Comparison of ENCODE assay signal across 8 cellular contexts in genomic region chr13:51125495-51126226, GRCh38. TPM values are rescaled to one million over a fixed set of nuclear protein-coding genes. Genes with fewer than 3 reads are reported as not detected.
DNase-seq lines count a peak whose midpoint lies in the region; ATAC-seq and TF ChIP-seq lines count a peak whose summit lies in the region.

No MANE protein-coding gene starts in this region.

- H3K36me3 Mint-ChIP-seq in activated CD8-positive, alpha-beta T cell treated with anti-CD3 and anti-CD28 coated beads, Interleukin-2, amount 10 ng/mL, durations not matched to agents 7 days and 5 days (ENCODE audit: low read depth): no peaks in the 10 kb centered on the region

- no peak overlapping the region for H3K9ac ChIP-seq in parathyroid adenoma

- H3K79me2 ChIP-seq in parathyroid adenoma: no peaks in the 10 kb centered on the region

- H3K27me3 ChIP-seq in foreskin keratinocyte (peaks cover 11% of the 10 kb centered on the region), parathyroid adenoma (ENCODE audit: control insufficient read depth, insufficient read depth, low read length) (no peaks in the 10 kb centered on the region)

- H3K27ac ChIP-seq in foreskin keratinocyte (no peak overlapping the region), parathyroid adenoma (no peak overlapping the region)

- ATAC-seq in GM19438 (IDR thresholded peaks at IDR 0.05; ENCODE audit: low read depth, unreplicated experiment) (peak; percentile 79), HG03521 (IDR thresholded peaks at IDR 0.05; ENCODE audit: unreplicated experiment) (peak; percentile 85), foreskin keratinocyte (peak; percentile 88)
- ATAC-seq in activated CD8-positive, alpha-beta T cell treated with anti-CD3 and anti-CD28 coated beads, Interleukin-2, amount 10 ng/mL, durations not matched to agents 7 days and 5 days: peak; percentile 82

- no peak overlapping the region for H2AFZ ChIP-seq in parathyroid adenoma

- H3K9me3 ChIP-seq in parathyroid adenoma (ENCODE audit: control insufficient read depth, low read length): no peaks in the 10 kb centered on the region

- peaks cover 11% of the 10 kb centered on the region for H3K4me1 Mint-ChIP-seq in activated CD8-positive, alpha-beta T cell treated with anti-CD3 and anti-CD28 coated beads, Interleukin-2, amount 10 ng/mL, durations not matched to agents 7 days and 5 days (ENCODE audit: low read depth)

- H3K4me3 Mint-ChIP-seq in activated CD8-positive, alpha-beta T cell treated with anti-CD3 and anti-CD28 coated beads, Interleukin-2, amount 10 ng/mL, durations not matched to agents 7 days and 5 days: no peak overlapping the region

- no peaks in the 10 kb centered on the region for H3K36me3 ChIP-seq in parathyroid adenoma (ENCODE audit: control insufficient read depth, insufficient read depth, low read length)

- H3K4me3 ChIP-seq in parathyroid adenoma (ENCODE audit: low read depth, low read length): no peak overlapping the region

- H3K4me1 ChIP-seq in foreskin keratinocyte: no peaks in the 10 kb centered on the region
- H3K4me1 ChIP-seq in parathyroid adenoma: no peaks in the 10 kb centered on the region

- H3K27ac Mint-ChIP-seq in activated CD8-positive, alpha-beta T cell treated with anti-CD3 and anti-CD28 coated beads, Interleukin-2, amount 10 ng/mL, durations not matched to agents 7 days and 5 days: no peak overlapping the region

- no peak overlapping the region for H3K4me2 ChIP-seq in parathyroid adenoma (ENCODE audit: low read length)

- H3K9me3 Mint-ChIP-seq in activated CD8-positive, alpha-beta T cell treated with anti-CD3 and anti-CD28 coated beads, Interleukin-2, amount 10 ng/mL, durations not matched to agents 7 days and 5 days (ENCODE audit: insufficient read depth): peaks cover 5% of the 10 kb centered on the region

- DNase-seq in DMS 273 (lab: John Stamatoyannopoulos, UW; ENCODE audit: unreplicated experiment): peak; percentile 69
- peak; percentile 98 for DNase-seq in NCI-H526 treated with DMSO at 0.1 percent for 48 hours (lab: John Stamatoyannopoulos, UW)
- peak; percentile 62 for DNase-seq in activated CD8-positive, alpha-beta T cell treated with anti-CD3 and anti-CD28 coated beads, Interleukin-2, amount 10 ng/mL, durations not matched to agents 7 days and 5 days
- peak in 1 of 2 donors; percentile 33 for DNase-seq in foreskin keratinocyte
- DNase-seq in central memory CD4-positive, alpha-beta T cell: no peak

- POLR2A ChIA-PET in activated CD8-positive, alpha-beta T cell treated with anti-CD3 and anti-CD28 coated beads, Interleukin-2, amount 10 ng/mL, durations not matched to agents 7 days and 5 days (lab: Charles Lee): interaction anchor here (0.7 kb wide), 1 partner anchor 650 kb away, joined by 3 read pairs; no protein-coding TSS in a partner anchor

- peaks cover 16% of the 10 kb centered on the region for H3K27me3 Mint-ChIP-seq in activated CD8-positive, alpha-beta T cell treated with anti-CD3 and anti-CD28 coated beads, Interleukin-2, amount 10 ng/mL, durations not matched to agents 7 days and 5 days (ENCODE audit: low read depth)

- CTCF ChIA-PET in activated CD8-positive, alpha-beta T cell treated with anti-CD3 and anti-CD28 coated beads, Interleukin-2, amount 10 ng/mL, durations not matched to agents 7 days and 5 days (lab: Charles Lee): interaction anchor here (0.6 to 8.0 kb wide), 45 partner anchors 8 to 815 kb away, joined by 3 to 151 read pairs (median 3); no protein-coding TSS in a partner anchor

- TF ChIP-seq CTCF in foreskin keratinocyte (conservative IDR thresholded peaks at IDR 0.05) (peak; percentile 77), parathyroid adenoma (IDR thresholded peaks at IDR 0.05) (peak; percentile 51)

RNA-seq across cellular contexts. Expression of gene C13orf42, which starts 14.6 kb away (rescaled TPM):
- not detected for total RNA-seq in activated CD8-positive, alpha-beta T cell treated with anti-CD3 and anti-CD28 coated beads, Interleukin-2, amount 10 ng/mL, durations not matched to agents 7 days and 5 days
- total RNA-seq in foreskin keratinocyte: not detected in 2 replicates
- polyA plus RNA-seq in foreskin keratinocyte: not detected in 2 replicates
